In the genomic region with DNA sequence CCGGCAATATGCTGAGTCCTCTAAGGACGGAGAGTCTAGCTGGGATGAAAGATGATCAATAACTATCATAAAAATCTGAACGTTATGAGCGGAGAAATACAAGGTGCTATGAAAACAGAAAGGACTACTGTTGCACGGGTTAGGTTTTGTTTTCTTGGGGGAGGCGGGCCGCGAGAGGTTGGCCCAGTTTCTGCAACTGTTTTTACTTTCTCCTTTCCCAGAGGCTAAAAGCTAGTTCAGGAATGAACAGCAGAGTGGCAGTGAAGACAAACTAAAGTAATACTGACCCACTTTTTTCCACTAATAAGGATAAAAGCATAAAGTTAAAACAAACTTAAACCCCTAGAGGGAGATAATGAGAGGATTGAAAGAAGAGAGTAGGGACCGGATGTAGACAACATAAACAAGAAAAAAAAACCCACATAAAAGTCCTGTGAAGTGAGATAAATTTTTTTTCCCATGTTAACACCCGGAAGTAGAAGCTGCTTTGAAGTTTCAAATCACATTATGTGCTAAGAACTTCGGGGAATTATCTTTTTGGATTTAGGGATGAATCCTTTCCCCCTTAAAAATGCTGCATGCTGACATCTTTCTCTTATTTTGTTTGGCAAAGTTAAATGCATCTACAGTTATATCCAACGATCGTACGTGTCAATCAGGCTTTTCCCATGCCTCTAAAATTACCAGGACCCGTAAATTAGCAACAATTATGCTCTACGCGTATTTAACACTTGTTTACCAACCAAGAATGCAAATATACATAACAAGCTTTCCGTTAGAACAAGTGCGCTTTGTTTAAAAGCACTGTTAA, we compare ENCODE assay signal across 1 cellular context.
A peak's percentile ranks its signal among the peaks of the same experiment; 100 is the strongest.
TF ChIP-seq lines count a peak whose summit lies in the region.

No MANE protein-coding gene starts in this region.

TF ChIP-seq in HepG2, 621 proteins besides CTCF, POLR2A, EP300 and RAD21 (continues in another document):
- TF ChIP-seq ZEB1 (IDR thresholded peaks at IDR 0.05; ENCODE audit: insufficient replicate concordance, low read depth) (no peak), YEATS2 (CRISPR knock-in tag; IDR thresholded peaks at IDR 0.05; ENCODE audit: borderline replicate concordance) (peak; percentile 34; the same call in 1 of the 2 replicates), TCF7 (IDR thresholded peaks at IDR 0.05; ENCODE audit: low read depth) (0 out of 2 replicates have a peak, but pooled peaks have one; percentile 24), ZNF367 (CRISPR knock-in tag; IDR thresholded peaks at IDR 0.05; ENCODE audit: borderline replicate concordance) (no peak), FOXK2 (IDR thresholded peaks at IDR 0.05) (peak; percentile 47; the same call in 1 of the 2 replicates), ZFP82 (CRISPR knock-in tag; IDR thresholded peaks at IDR 0.05; ENCODE audit: borderline replicate concordance) (0 out of 2 replicates have a peak, but pooled peaks have one; percentile 29), DMAP1 (CRISPR knock-in tag; IDR thresholded peaks at IDR 0.05) (0 out of 2 replicates have a peak, but pooled peaks have one; percentile 34), ZNF501 (CRISPR knock-in tag; IDR thresholded peaks at IDR 0.05) (no peak), ELF1 (CRISPR knock-in tag; IDR thresholded peaks at IDR 0.05) (peak; percentile 58), KLF16 (CRISPR knock-in tag; IDR thresholded peaks at IDR 0.05) (no peak), ZMYM3 (CRISPR knock-in tag; IDR thresholded peaks at IDR 0.05) (no peak), ZNF432 (CRISPR knock-in tag; IDR thresholded peaks at IDR 0.05; ENCODE audit: borderline replicate concordance) (no peak), ZSCAN9 (CRISPR knock-in tag; IDR thresholded peaks at IDR 0.05; ENCODE audit: borderline replicate concordance) (0 out of 2 replicates have a peak, but pooled peaks have one; percentile 20), ATF1 (CRISPR knock-in tag; IDR thresholded peaks at IDR 0.05) (no peak), EEA1 (CRISPR knock-in tag; IDR thresholded peaks at IDR 0.05; ENCODE audit: borderline replicate concordance) (no peak), ZNF878 (CRISPR knock-in tag; IDR thresholded peaks at IDR 0.05) (0 out of 2 replicates have a peak, but pooled peaks have one; percentile 10), ZNF737 (CRISPR knock-in tag; IDR thresholded peaks at IDR 0.05; ENCODE audit: borderline replicate concordance) (no peak), PITX1 (CRISPR knock-in tag; IDR thresholded peaks at IDR 0.05) (no peak), ZNF629 (CRISPR knock-in tag; conservative IDR thresholded peaks at IDR 0.05) (no peak), SAP130 (CRISPR knock-in tag; IDR thresholded peaks at IDR 0.05; ENCODE audit: low read depth) (peak; percentile 11; the same call in 1 of the 2 replicates), STAG1 (CRISPR knock-in tag; IDR thresholded peaks at IDR 0.05) (no peak), ZMYM2 (CRISPR knock-in tag; IDR thresholded peaks at IDR 0.05) (no peak), ELF4 (CRISPR knock-in tag; IDR thresholded peaks at IDR 0.05; ENCODE audit: borderline replicate concordance) (no peak), ZNF33B (CRISPR knock-in tag; IDR thresholded peaks at IDR 0.05) (no peak)
- TF ChIP-seq, protein P1, sequence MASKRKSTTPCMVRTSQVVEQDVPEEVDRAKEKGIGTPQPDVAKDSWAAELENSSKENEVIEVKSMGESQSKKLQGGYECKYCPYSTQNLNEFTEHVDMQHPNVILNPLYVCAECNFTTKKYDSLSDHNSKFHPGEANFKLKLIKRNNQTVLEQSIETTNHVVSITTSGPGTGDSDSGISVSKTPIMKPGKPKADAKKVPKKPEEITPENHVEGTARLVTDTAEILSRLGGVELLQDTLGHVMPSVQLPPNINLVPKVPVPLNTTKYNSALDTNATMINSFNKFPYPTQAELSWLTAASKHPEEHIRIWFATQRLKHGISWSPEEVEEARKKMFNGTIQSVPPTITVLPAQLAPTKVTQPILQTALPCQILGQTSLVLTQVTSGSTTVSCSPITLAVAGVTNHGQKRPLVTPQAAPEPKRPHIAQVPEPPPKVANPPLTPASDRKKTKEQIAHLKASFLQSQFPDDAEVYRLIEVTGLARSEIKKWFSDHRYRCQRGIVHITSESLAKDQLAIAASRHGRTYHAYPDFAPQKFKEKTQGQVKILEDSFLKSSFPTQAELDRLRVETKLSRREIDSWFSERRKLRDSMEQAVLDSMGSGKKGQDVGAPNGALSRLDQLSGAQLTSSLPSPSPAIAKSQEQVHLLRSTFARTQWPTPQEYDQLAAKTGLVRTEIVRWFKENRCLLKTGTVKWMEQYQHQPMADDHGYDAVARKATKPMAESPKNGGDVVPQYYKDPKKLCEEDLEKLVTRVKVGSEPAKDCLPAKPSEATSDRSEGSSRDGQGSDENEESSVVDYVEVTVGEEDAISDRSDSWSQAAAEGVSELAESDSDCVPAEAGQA (IDR thresholded peaks at IDR 0.05; ENCODE audit: low read depth) = no peak
- TF ChIP-seq, protein P1 (CRISPR knock-in tag; IDR thresholded peaks at IDR 0.05; ENCODE audit: borderline replicate concordance) = no peak
- TF ChIP-seq, protein P2, sequence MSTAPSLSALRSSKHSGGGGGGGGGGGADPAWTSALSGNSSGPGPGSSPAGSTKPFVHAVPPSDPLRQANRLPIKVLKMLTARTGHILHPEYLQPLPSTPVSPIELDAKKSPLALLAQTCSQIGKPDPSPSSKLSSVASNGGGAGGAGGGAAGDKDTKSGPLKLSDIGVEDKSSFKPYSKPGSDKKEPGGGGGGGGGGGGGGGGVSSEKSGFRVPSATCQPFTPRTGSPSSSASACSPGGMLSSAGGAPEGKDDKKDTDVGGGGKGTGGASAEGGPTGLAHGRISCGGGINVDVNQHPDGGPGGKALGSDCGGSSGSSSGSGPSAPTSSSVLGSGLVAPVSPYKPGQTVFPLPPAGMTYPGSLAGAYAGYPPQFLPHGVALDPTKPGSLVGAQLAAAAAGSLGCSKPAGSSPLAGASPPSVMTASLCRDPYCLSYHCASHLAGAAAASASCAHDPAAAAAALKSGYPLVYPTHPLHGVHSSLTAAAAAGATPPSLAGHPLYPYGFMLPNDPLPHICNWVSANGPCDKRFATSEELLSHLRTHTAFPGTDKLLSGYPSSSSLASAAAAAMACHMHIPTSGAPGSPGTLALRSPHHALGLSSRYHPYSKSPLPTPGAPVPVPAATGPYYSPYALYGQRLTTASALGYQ (CRISPR knock-in tag; IDR thresholded peaks at IDR 0.05) = no peak
- TF ChIP-seq, protein P3, sequence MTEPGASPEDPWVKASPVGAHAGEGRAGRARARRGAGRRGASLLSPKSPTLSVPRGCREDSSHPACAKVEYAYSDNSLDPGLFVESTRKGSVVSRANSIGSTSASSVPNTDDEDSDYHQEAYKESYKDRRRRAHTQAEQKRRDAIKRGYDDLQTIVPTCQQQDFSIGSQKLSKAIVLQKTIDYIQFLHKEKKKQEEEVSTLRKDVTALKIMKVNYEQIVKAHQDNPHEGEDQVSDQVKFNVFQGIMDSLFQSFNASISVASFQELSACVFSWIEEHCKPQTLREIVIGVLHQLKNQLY (CRISPR knock-in tag; IDR thresholded peaks at IDR 0.05) = no peak
- TF ChIP-seq, protein P4, sequence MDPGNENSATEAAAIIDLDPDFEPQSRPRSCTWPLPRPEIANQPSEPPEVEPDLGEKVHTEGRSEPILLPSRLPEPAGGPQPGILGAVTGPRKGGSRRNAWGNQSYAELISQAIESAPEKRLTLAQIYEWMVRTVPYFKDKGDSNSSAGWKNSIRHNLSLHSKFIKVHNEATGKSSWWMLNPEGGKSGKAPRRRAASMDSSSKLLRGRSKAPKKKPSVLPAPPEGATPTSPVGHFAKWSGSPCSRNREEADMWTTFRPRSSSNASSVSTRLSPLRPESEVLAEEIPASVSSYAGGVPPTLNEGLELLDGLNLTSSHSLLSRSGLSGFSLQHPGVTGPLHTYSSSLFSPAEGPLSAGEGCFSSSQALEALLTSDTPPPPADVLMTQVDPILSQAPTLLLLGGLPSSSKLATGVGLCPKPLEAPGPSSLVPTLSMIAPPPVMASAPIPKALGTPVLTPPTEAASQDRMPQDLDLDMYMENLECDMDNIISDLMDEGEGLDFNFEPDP (CRISPR knock-in tag; conservative IDR thresholded peaks at IDR 0.05) = 0 out of 2 replicates have a peak, but pooled peaks have one; percentile 4
- TF ChIP-seq, protein P5, sequence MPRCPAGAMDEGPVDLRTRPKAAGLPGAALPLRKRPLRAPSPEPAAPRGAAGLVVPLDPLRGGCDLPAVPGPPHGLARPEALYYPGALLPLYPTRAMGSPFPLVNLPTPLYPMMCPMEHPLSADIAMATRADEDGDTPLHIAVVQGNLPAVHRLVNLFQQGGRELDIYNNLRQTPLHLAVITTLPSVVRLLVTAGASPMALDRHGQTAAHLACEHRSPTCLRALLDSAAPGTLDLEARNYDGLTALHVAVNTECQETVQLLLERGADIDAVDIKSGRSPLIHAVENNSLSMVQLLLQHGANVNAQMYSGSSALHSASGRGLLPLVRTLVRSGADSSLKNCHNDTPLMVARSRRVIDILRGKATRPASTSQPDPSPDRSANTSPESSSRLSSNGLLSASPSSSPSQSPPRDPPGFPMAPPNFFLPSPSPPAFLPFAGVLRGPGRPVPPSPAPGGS (CRISPR knock-in tag; IDR thresholded peaks at IDR 0.05) = no peak
- TF ChIP-seq, protein P6, sequence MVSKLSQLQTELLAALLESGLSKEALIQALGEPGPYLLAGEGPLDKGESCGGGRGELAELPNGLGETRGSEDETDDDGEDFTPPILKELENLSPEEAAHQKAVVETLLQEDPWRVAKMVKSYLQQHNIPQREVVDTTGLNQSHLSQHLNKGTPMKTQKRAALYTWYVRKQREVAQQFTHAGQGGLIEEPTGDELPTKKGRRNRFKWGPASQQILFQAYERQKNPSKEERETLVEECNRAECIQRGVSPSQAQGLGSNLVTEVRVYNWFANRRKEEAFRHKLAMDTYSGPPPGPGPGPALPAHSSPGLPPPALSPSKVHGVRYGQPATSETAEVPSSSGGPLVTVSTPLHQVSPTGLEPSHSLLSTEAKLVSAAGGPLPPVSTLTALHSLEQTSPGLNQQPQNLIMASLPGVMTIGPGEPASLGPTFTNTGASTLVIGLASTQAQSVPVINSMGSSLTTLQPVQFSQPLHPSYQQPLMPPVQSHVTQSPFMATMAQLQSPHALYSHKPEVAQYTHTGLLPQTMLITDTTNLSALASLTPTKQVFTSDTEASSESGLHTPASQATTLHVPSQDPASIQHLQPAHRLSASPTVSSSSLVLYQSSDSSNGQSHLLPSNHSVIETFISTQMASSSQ (IDR thresholded peaks at IDR 0.05; ENCODE audit: low read depth) = no peak
- TF ChIP-seq, protein P6 (CRISPR knock-in tag; IDR thresholded peaks at IDR 0.05; ENCODE audit: borderline replicate concordance) = no peak
- TF ChIP-seq, protein P7, sequence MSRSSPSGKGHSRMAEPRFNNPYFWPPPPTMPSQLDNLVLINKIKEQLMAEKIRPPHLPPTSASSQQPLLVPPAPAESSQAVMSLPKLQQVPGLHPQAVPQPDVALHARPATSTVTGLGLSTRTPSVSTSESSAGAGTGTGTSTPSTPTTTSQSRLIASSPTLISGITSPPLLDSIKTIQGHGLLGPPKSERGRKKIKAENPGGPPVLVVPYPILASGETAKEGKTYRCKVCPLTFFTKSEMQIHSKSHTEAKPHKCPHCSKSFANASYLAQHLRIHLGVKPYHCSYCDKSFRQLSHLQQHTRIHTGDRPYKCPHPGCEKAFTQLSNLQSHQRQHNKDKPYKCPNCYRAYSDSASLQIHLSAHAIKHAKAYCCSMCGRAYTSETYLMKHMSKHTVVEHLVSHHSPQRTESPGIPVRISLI (CRISPR knock-in tag; IDR thresholded peaks at IDR 0.05; ENCODE audit: borderline replicate concordance) = peak; percentile 81; the same call in 1 of the 2 replicates
- TF ChIP-seq, protein P8, sequence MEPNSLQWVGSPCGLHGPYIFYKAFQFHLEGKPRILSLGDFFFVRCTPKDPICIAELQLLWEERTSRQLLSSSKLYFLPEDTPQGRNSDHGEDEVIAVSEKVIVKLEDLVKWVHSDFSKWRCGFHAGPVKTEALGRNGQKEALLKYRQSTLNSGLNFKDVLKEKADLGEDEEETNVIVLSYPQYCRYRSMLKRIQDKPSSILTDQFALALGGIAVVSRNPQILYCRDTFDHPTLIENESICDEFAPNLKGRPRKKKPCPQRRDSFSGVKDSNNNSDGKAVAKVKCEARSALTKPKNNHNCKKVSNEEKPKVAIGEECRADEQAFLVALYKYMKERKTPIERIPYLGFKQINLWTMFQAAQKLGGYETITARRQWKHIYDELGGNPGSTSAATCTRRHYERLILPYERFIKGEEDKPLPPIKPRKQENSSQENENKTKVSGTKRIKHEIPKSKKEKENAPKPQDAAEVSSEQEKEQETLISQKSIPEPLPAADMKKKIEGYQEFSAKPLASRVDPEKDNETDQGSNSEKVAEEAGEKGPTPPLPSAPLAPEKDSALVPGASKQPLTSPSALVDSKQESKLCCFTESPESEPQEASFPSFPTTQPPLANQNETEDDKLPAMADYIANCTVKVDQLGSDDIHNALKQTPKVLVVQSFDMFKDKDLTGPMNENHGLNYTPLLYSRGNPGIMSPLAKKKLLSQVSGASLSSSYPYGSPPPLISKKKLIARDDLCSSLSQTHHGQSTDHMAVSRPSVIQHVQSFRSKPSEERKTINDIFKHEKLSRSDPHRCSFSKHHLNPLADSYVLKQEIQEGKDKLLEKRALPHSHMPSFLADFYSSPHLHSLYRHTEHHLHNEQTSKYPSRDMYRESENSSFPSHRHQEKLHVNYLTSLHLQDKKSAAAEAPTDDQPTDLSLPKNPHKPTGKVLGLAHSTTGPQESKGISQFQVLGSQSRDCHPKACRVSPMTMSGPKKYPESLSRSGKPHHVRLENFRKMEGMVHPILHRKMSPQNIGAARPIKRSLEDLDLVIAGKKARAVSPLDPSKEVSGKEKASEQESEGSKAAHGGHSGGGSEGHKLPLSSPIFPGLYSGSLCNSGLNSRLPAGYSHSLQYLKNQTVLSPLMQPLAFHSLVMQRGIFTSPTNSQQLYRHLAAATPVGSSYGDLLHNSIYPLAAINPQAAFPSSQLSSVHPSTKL (CRISPR knock-in tag; IDR thresholded peaks at IDR 0.05) = peak; percentile 1; the same call in 1 of the 2 replicates
